ENCODE assay signal across 13 cellular contexts in genomic region chr7:129222064-129222463, GRCh38.
DNase-seq lines count a peak whose midpoint lies in the region; ATAC-seq and TF ChIP-seq lines count a peak whose summit lies in the region.
"Had no signal": no experiment of that assay in that cellular context is flagged by ENCODE, and none has a peak within 500 bp of the region (broad histone marks: within the 10 kb centered on the region; RNA-seq: fewer than 3 reads in every experiment).

No MANE protein-coding gene starts in this region.

- no peaks in the 10 kb centered on the region for H3K9me3 ChIP-seq in parathyroid adenoma (ENCODE audit: control insufficient read depth, low read length)
- H3K9me3 ChIP-seq: prostate gland, thyroid gland had no signal

- H3K4me1 Mint-ChIP-seq in activated T-cell treated with anti-CD3 and anti-CD28 coated beads, Interleukin-2, amount 50 U/mL, for 24 hours (ENCODE audit: low read depth) = peaks cover 28% of the 10 kb centered on the region
- peaks cover 32% of the 10 kb centered on the region for H3K4me1 Mint-ChIP-seq in activated naive CD8-positive, alpha-beta T cell treated with anti-CD3 and anti-CD28 coated beads, Interleukin-2, amount 50 U/mL, for 24 hours

- no peaks in the 10 kb centered on the region for H3K9me3 Mint-ChIP-seq in activated T-cell treated with anti-CD3 and anti-CD28 coated beads, Interleukin-2, amount 50 U/mL, for 24 hours
- no peaks in the 10 kb centered on the region for H3K9me3 Mint-ChIP-seq in activated naive CD8-positive, alpha-beta T cell treated with anti-CD3 and anti-CD28 coated beads, Interleukin-2, amount 50 U/mL, for 24 hours

- ATAC-seq in activated naive CD8-positive, alpha-beta T cell treated with anti-CD3 and anti-CD28 coated beads, Interleukin-2, amount 50 U/mL, for 24 hours = no peak
- ATAC-seq in GM18909 (IDR thresholded peaks at IDR 0.05; ENCODE audit: poor library complexity, unreplicated experiment) = no peak

- no peak overlapping the region for H3K9ac ChIP-seq in parathyroid adenoma

- H3K27me3 ChIP-seq in parathyroid adenoma (ENCODE audit: control insufficient read depth, insufficient read depth, low read length) = no peaks in the 10 kb centered on the region
- H3K27me3 ChIP-seq: thyroid gland had no signal

- DNase-seq in activated T-cell treated with anti-CD3 and anti-CD28 coated beads, Interleukin-2, amount 50 U/mL, for 24 hours = no peak
- DNase-seq in activated T-cell treated with anti-CD3 and anti-CD28 coated beads for 4 hours (no peak), NCI-H2171 treated with DMSO at 0.1 percent for 48 hours (lab: John Stamatoyannopoulos, UW) (peak; percentile 98), RWPE1 (ENCODE audit: low spot score) (no peak), GM20000 (ENCODE audit: low spot score) (no peak)
- no peak for DNase-seq in activated naive CD8-positive, alpha-beta T cell treated with anti-CD3 and anti-CD28 coated beads, Interleukin-2, amount 50 U/mL, for 24 hours
- DNase-seq: kidney, NCI-H1694, SIG-M5, thyroid gland had no signal

- no peaks in the 10 kb centered on the region for H3K36me3 ChIP-seq in parathyroid adenoma (ENCODE audit: control insufficient read depth, insufficient read depth, low read length)
- H3K36me3 ChIP-seq: prostate gland, thyroid gland had no signal

- POLR2A ChIA-PET in RWPE1 (lab: Yijun Ruan, JAX; ENCODE audit: low non-redundant PET) = no interaction called here

- CTCF ChIA-PET in RWPE1 (lab: Yijun Ruan, JAX) = interaction anchor here (0.7 kb wide), 1 partner anchor 166 kb away, joined by 4 read pairs; no protein-coding TSS in a partner anchor

- H3K79me2 ChIP-seq in parathyroid adenoma = peaks cover 12% of the 10 kb centered on the region

- peaks cover 4% of the 10 kb centered on the region for H3K27me3 Mint-ChIP-seq in activated T-cell treated with anti-CD3 and anti-CD28 coated beads, Interleukin-2, amount 50 U/mL, for 24 hours
- H3K27me3 Mint-ChIP-seq in activated naive CD8-positive, alpha-beta T cell treated with anti-CD3 and anti-CD28 coated beads, Interleukin-2, amount 50 U/mL, for 24 hours = peaks cover 3% of the 10 kb centered on the region

- H3K27ac ChIP-seq in parathyroid adenoma (no peak overlapping the region), RWPE1 (no peak overlapping the region)
- H3K27ac ChIP-seq: prostate gland, thyroid gland had no signal

- peak overlapping the region; percentile 58 for H3K27ac Mint-ChIP-seq in activated T-cell treated with anti-CD3 and anti-CD28 coated beads, Interleukin-2, amount 50 U/mL, for 24 hours
- peak overlapping the region; percentile 31 for H3K27ac Mint-ChIP-seq in activated naive CD8-positive, alpha-beta T cell treated with anti-CD3 and anti-CD28 coated beads, Interleukin-2, amount 50 U/mL, for 24 hours

- H2AFZ ChIP-seq in parathyroid adenoma = peak overlapping the region; percentile 39

- no peak overlapping the region for H3K4me3 ChIP-seq in parathyroid adenoma (ENCODE audit: low read depth, low read length)
- H3K4me3 ChIP-seq: prostate gland, thyroid gland had no signal

- peaks cover 3% of the 10 kb centered on the region for H3K4me1 ChIP-seq in parathyroid adenoma
- H3K4me1 ChIP-seq: prostate gland had no signal

- H3K36me3 Mint-ChIP-seq in activated T-cell treated with anti-CD3 and anti-CD28 coated beads, Interleukin-2, amount 50 U/mL, for 24 hours (ENCODE audit: low read depth) = peaks cover 5% of the 10 kb centered on the region
- H3K36me3 Mint-ChIP-seq in activated naive CD8-positive, alpha-beta T cell treated with anti-CD3 and anti-CD28 coated beads, Interleukin-2, amount 50 U/mL, for 24 hours (ENCODE audit: low read depth) = no peaks in the 10 kb centered on the region

- TF ChIP-seq CTCF in parathyroid adenoma (IDR thresholded peaks at IDR 0.05) = no peak
- TF ChIP-seq CTCF in RWPE1 (conservative IDR thresholded peaks at IDR 0.05; ENCODE audit: low read depth) = no peak
- TF ChIP-seq CTCF in GM20000 (IDR thresholded peaks at IDR 0.05; ENCODE audit: extremely low read depth, missing control alignments) = no peak

- no peak overlapping the region for H3K4me2 ChIP-seq in parathyroid adenoma (ENCODE audit: low read length)

- peak overlapping the region; percentile 18 for H3K4me3 Mint-ChIP-seq in activated T-cell treated with anti-CD3 and anti-CD28 coated beads, Interleukin-2, amount 50 U/mL, for 24 hours
- peak overlapping the region; percentile 50 for H3K4me3 Mint-ChIP-seq in activated naive CD8-positive, alpha-beta T cell treated with anti-CD3 and anti-CD28 coated beads, Interleukin-2, amount 50 U/mL, for 24 hours
